ENCODE assay signal across 8 cellular contexts in the genomic region with DNA sequence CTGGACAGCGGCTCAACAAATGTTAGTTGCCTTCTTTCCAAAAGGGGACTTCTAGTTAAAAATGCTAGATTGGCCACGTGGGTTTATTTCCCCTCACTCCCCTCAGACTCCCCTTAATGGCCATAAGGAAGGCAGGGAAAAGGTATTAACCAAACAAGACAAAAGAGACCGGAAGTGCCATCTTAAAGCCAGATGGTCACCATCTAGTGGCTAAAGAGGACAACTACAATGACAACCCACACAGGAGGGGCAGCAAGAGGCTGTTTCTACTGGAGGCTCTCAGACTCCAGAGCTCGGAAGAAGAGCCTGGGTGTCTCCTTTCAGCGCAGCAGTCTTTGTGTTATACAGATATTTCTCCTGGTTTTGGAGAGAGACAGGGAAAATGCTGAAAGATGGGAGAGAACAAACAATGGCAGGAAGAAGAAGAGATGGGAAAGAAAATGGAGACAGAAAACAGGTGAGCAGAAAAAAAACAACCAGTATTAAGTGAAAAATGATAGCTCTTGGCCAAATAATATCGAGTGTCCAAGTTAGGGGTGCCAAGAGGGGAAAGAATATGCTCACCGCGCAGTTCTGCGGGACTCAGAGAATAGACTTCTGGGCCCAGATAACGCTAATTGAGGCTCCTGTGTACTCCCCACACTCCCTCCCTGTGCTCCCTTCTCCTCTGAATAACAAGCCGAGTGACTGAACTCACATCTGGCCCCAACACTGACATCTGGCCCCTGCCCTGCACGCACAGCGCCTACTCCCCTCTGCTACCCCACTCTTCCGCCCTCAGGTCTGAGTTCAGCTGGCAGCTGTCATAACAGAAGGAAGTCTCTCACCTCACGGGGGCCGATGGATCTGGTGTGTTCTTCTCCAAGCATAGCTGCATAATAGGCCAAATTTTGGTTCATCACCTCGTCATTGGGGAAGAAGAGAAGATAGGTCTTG. TPM values are rescaled to one million over a fixed set of nuclear protein-coding genes. Genes with fewer than 3 reads are reported as not detected.
DNase-seq lines count a peak whose midpoint lies in the region; ATAC-seq and TF ChIP-seq lines count a peak whose summit lies in the region.

No MANE protein-coding gene starts in this region.

- TF ChIP-seq CTCF in HFFc6 (IDR thresholded peaks at IDR 0.05) (peak; percentile 83), mammary epithelial cell (conservative IDR thresholded peaks at IDR 0.05 in 1 of 2, IDR thresholded peaks at IDR 0.05 in 1 of 2; ENCODE audit: extremely low read depth in 1 of 2, insufficient read depth in 1 of 2, low read depth in 1 of 2, low read length in 2 of 2) (peak; percentile 70 to 80), left lung (IDR thresholded peaks at IDR 0.05) (peak; percentile 44 to 76)

- in situ Hi-C loops in Caki2 (cut with HindIII; ENCODE audit: low pct_unique_long_range_greater_than_20kb, low sequenced_read_pairs) = no loop called here
- in situ Hi-C loops in mammary epithelial cell (cut with MboI; ENCODE audit: low sequenced_read_pairs in 2 of 2) = loop anchor here in 1 of 2 donors (10.0 kb wide), 1 partner anchor 412 kb away; no protein-coding TSS in a partner anchor

- H3K9me3 ChIP-seq in mammary epithelial cell (replicated peaks; ENCODE audit: insufficient read depth, low read length) = no peaks in the 10 kb centered on the region
- H3K9me3 ChIP-seq in left lung = no peaks in the 10 kb centered on the region

- no peaks in the 10 kb centered on the region for H4K20me1 ChIP-seq in mammary epithelial cell (ENCODE audit: insufficient read depth, low read length)

- no peak overlapping the region for H3K27ac ChIP-seq in mammary epithelial cell (ENCODE audit: insufficient read depth, low read depth, low read length)
- H3K27ac ChIP-seq in left lung = no peak overlapping the region

- DNase-seq in Caki2 (ENCODE audit: low read depth) = peak; percentile 52
- peak; percentile 61 for DNase-seq in HFFc6
- DNase-seq in NCI-H82 treated with DMSO at 0.1 percent for 48 hours (lab: John Stamatoyannopoulos, UW; ENCODE audit: unreplicated experiment) = peak; percentile 88
- peak; percentile 49 for DNase-seq in mammary epithelial cell
- no peak for DNase-seq in left lung
- DNase-seq in activated gamma-delta T cell (lab: John Stamatoyannopoulos, UW) = no peak

- peaks cover under 1% of the 10 kb centered on the region for H3K79me2 ChIP-seq in mammary epithelial cell (ENCODE audit: insufficient read depth, low read length)

- H3K4me3 ChIP-seq in mammary epithelial cell (replicated peaks in 1 of 3; ENCODE audit: insufficient read depth in 1 of 3, low read depth in 2 of 3, low read length in 3 of 3) (no peak overlapping the region), left lung (no peak overlapping the region)

- no peak overlapping the region for H3K4me3 Mint-ChIP-seq in HFFc6

- H3K4me1 ChIP-seq in mammary epithelial cell (ENCODE audit: insufficient read depth, low read length) (peaks cover 8% of the 10 kb centered on the region), left lung (peaks cover 0 to under 1% of the 10 kb centered on the region in 2 donors)

- peak; percentile 74 for ATAC-seq in left lung
- no peak for ATAC-seq in GM19351 (IDR thresholded peaks at IDR 0.05; ENCODE audit: unreplicated experiment)
- no peak for ATAC-seq in HG02759 (IDR thresholded peaks at IDR 0.05; ENCODE audit: unreplicated experiment)

- no TSS peak for BruUV-seq in mammary epithelial cell (replicated peaks; lab: Mats Ljungman, UMichigan)

- H3K36me3 ChIP-seq in mammary epithelial cell (ENCODE audit: insufficient read depth, low read length) (peaks cover 13% of the 10 kb centered on the region), left lung (peaks cover 4 to 95% of the 10 kb centered on the region in 2 donors)

- H3K4me2 ChIP-seq in mammary epithelial cell (ENCODE audit: insufficient read depth, low read depth, low read length) = no peak overlapping the region

- dilution Hi-C loops in mammary epithelial cell (cut with HindIII; ENCODE audit: low sequenced_read_pairs) = no loop called here

- H3K9ac ChIP-seq in mammary epithelial cell (ENCODE audit: insufficient read depth, low read length) = no peak overlapping the region

- WGBS in mammary epithelial cell (ENCODE audit: low coverage, missing lambda C conversion rate) = 54% methylated on average over 17 of the region's 17 CpGs

- H3K27me3 ChIP-seq in mammary epithelial cell (ENCODE audit: insufficient read depth, low read length) (no peaks in the 10 kb centered on the region), left lung (no peaks in the 10 kb centered on the region)

- H3K27me3 Mint-ChIP-seq in HFFc6 (ENCODE audit: insufficient read depth) = no peaks in the 10 kb centered on the region

- peaks cover 23% of the 10 kb centered on the region for H3K4me1 Mint-ChIP-seq in HFFc6 (ENCODE audit: low read depth)

- intact Hi-C loops in mammary epithelial cell (cut with micrococcal nuclease) (loop anchor here (2.0 to 5.0 kb wide), 3 partner anchors 74 to 415 kb away; a partner anchor contains a TSS), left lung (cut with DNase I) (no loop called here)

- CTCF ChIA-PET in mammary epithelial cell (lab: Charles Lee; ENCODE audit: low non-redundant PET) = interaction anchor here (0.7 kb wide), 1 partner anchor 206 kb away, joined by 3 read pairs; no protein-coding TSS in a partner anchor

- H3K27ac Mint-ChIP-seq in HFFc6 = peak overlapping the region; percentile 29; the same call in 1 of the 2 replicates

- no peaks in the 10 kb centered on the region for H3K9me3 Mint-ChIP-seq in HFFc6

- H2AFZ ChIP-seq in mammary epithelial cell (ENCODE audit: low read depth, low read length) = no peak overlapping the region

- peaks cover 46% of the 10 kb centered on the region for H3K36me3 Mint-ChIP-seq in HFFc6 (ENCODE audit: low read depth)

RNA-seq across cellular contexts. Expression of a gene that starts 9.6 kb away (rescaled TPM):
- total RNA-seq in Caki2 (2014; rRNA removed; shearing (Covaris generic); ENCODE audit: low replicate concordance) = 51.4 and 54.4 TPM in 2 replicates
- total RNA-seq in HFFc6 (2021; fragmentation: NEBNext Ultra II Directional; extraction: Animal tissue kit (Norgen Biotek cat#: 25700)) = 100 to 1,000 TPM; 115 to 169 (median 126) TPM
- total RNA-seq in mammary epithelial cell = 10 to 100 TPM; 40.1 to 44.0 TPM
- polyA plus RNA-seq in mammary epithelial cell = 42.5 TPM
- polyA minus RNA-seq in mammary epithelial cell = 30.0 TPM
- total RNA-seq in left lung = 10 to 100 TPM; 47.4 to 76.1 TPM

RNA-seq across cellular contexts. Expression of a gene that starts 9.8 kb away (rescaled TPM):
- total RNA-seq in Caki2 (2014; rRNA removed; shearing (Covaris generic); ENCODE audit: low replicate concordance) = 0.57 and 1.8 TPM in 2 replicates
- 1 to 10 TPM; 4.9 to 8.8 (median 6.0) TPM for total RNA-seq in HFFc6 (2021; fragmentation: NEBNext Ultra II Directional; extraction: Animal tissue kit (Norgen Biotek cat#: 25700))
- total RNA-seq in mammary epithelial cell (10 to 100 TPM in 1 of 2 donors, 1 to 10 TPM in 1; 4.0 to 11.0 TPM), left lung (1 to 10 TPM; 4.3 to 6.9 TPM)
- polyA plus RNA-seq in mammary epithelial cell = 5.8 TPM
- not detected for polyA minus RNA-seq in mammary epithelial cell

RNA-seq across cellular contexts. Expression of a gene that starts 17.2 kb away (rescaled TPM):
- total RNA-seq in Caki2 (2014; rRNA removed; shearing (Covaris generic); ENCODE audit: low replicate concordance) = not detected in 2 replicates
- total RNA-seq in HFFc6 (2021; fragmentation: NEBNext Ultra II Directional; extraction: Animal tissue kit (Norgen Biotek cat#: 25700)) = not detected
- 1 to 10 TPM in 1 of 2 donors, not detected in 1; 2.5 TPM for total RNA-seq in mammary epithelial cell
- polyA plus RNA-seq in mammary epithelial cell = 0.10 TPM
- polyA minus RNA-seq in mammary epithelial cell = not detected
- not detected for total RNA-seq in left lung

RNA-seq across cellular contexts. Expression of a gene that starts 27.6 kb away (rescaled TPM):
- total RNA-seq in Caki2 (2014; rRNA removed; shearing (Covaris generic); ENCODE audit: low replicate concordance) = 0.10 TPM in 1 of 2 replicates, not detected in the other
- total RNA-seq in HFFc6 (2021; fragmentation: NEBNext Ultra II Directional; extraction: Animal tissue kit (Norgen Biotek cat#: 25700)) = not detected
- total RNA-seq in mammary epithelial cell (under 1 TPM in 1 of 2 donors, not detected in 1; 0.16 TPM), left lung (under 1 TPM in 1 of 2 donors, not detected in 1; 0.17 TPM)
- 0.02 TPM for polyA plus RNA-seq in mammary epithelial cell
- polyA minus RNA-seq in mammary epithelial cell = not detected

RNA-seq across cellular contexts. Expression of a gene that starts 59.7 kb away (rescaled TPM):
- 2.1 and 20.1 TPM in 2 replicates for total RNA-seq in Caki2 (2014; rRNA removed; shearing (Covaris generic); ENCODE audit: low replicate concordance)
- 10 to 100 TPM in 3 of 6 experiments, 1 to 10 TPM in 3; 8.9 to 12.3 (median 10.4) TPM for total RNA-seq in HFFc6 (2021; fragmentation: NEBNext Ultra II Directional; extraction: Animal tissue kit (Norgen Biotek cat#: 25700))
- total RNA-seq in mammary epithelial cell (10 to 100 TPM; 11.2 to 15.3 TPM), left lung (10 to 100 TPM; 13.8 to 14.4 TPM)
- 5.5 TPM for polyA plus RNA-seq in mammary epithelial cell
- 6.4 TPM for polyA minus RNA-seq in mammary epithelial cell

Comparison
In these comparisons a context has a peak if more than half of its experiments do, and no peak if none do; other contexts are left out.
1. DNase-seq: peak in Caki2 (single experiment), HFFc6 (single experiment), NCI-H82 treated with DMSO at 0.1 percent for 48 hours (single experiment) and mammary epithelial cell (single experiment); none in left lung (0 of 2) and activated gamma-delta T cell (single experiment).
2. Peak in every context shown above with its lines, with median percentiles within 50 percentile points of each other: CTCF ChIP-seq.